In the genomic region with DNA sequence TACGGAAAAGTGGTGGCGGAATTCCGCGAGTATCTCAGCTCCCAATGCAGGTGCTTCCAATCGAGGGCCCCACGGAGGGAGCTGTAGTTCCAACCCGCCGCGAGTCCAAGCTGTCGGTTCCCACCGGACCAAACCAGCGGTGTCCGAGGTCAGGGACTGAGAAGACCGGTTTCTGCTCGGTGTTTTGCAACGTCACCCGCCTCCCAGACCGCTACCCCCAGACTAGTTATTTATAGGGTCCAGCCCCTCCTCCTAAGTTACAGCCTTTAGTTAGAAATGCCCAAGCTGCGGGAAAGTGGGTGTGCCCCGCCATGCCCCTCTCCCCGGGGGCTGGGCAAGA, we compare ENCODE assay signal across 8 cellular contexts. TPM values are rescaled to one million over a fixed set of nuclear protein-coding genes. Genes with fewer than 3 reads are reported as not detected.
DNase-seq lines count a peak whose midpoint lies in the region; ATAC-seq and TF ChIP-seq lines count a peak whose summit lies in the region.

No MANE protein-coding gene starts in this region.

- H3K4me3 ChIP-seq in BJ (ENCODE audit: low read depth, low read length) (peak overlapping the region; percentile 57), Loucy (ENCODE audit: low read length, poor library complexity, severe bottlenecking) (peak overlapping the region; percentile 86), choroid plexus epithelial cell (ENCODE audit: low read depth, low read length) (peak overlapping the region; percentile 80), mucosa of descending colon (peak overlapping the region; percentile 77)

- no peaks in the 10 kb centered on the region for H3F3A ChIP-seq in Loucy (ENCODE audit: low read depth)

- H3K4me1 ChIP-seq in Loucy (ENCODE audit: insufficient read depth, low read length, poor library complexity, severe bottlenecking), result peaks cover 25% of the 10 kb centered on the region
- H3K4me1 ChIP-seq in mucosa of descending colon (ENCODE audit: low read depth), result peaks cover 31% of the 10 kb centered on the region

- TF ChIP-seq CTCF in BJ (IDR thresholded peaks at IDR 0.05; ENCODE audit: insufficient read depth, low read depth, low read length) (no peak), Loucy (conservative IDR thresholded peaks at IDR 0.05; ENCODE audit: low read length) (no peak), choroid plexus epithelial cell (conservative IDR thresholded peaks at IDR 0.05; ENCODE audit: low read depth, low read length) (no peak), mucosa of descending colon (IDR thresholded peaks at IDR 0.05) (no peak)

- H3K36me3 ChIP-seq in BJ (ENCODE audit: control insufficient read depth, insufficient read depth, low read length), result no peaks in the 10 kb centered on the region
- no peaks in the 10 kb centered on the region for H3K36me3 ChIP-seq in Loucy (ENCODE audit: insufficient read depth, low read length)
- H3K36me3 ChIP-seq in mucosa of descending colon (ENCODE audit: low read depth), result no peaks in the 10 kb centered on the region

- H3K9me3 ChIP-seq in Loucy (ENCODE audit: insufficient read depth, low read depth, low read length) (no peaks in the 10 kb centered on the region), mucosa of descending colon (no peaks in the 10 kb centered on the region)

- no peaks in the 10 kb centered on the region for H3K9me2 ChIP-seq in Loucy (replicated peaks; ENCODE audit: low read depth, low read length)

- DNase-seq in BJ (ENCODE audit: low read depth) (no peak), choroid plexus epithelial cell (ENCODE audit: low read depth) (peak; percentile 14), mucosa of descending colon (peak; percentile 62 to 83 (median 74)), NCI-H2107 treated with DMSO at 0.1 percent for 48 hours (lab: John Stamatoyannopoulos, UW; ENCODE audit: unreplicated experiment) (no peak), NCI-H187 treated with DMSO at 0.1 percent for 48 hours (lab: John Stamatoyannopoulos, UW) (no peak), KG1 (lab: John Stamatoyannopoulos, UW) (no peak)

- peak overlapping the region; percentile 45 for H3K9ac ChIP-seq in Loucy (ENCODE audit: low read depth, low read length, poor library complexity, severe bottlenecking)

- no peaks in the 10 kb centered on the region for H4K20me1 ChIP-seq in Loucy (ENCODE audit: insufficient read depth, low read length, poor library complexity, severe bottlenecking)

- CTCF ChIA-PET in BJ (lab: Yijun Ruan, JAX), result interaction anchor here (0.7 to 6.6 kb wide), 11 partner anchors 27 to 303 kb away, joined by 3 to 59 read pairs (median 3); no protein-coding TSS in a partner anchor

- POLR2A ChIA-PET in BJ (lab: Charles Lee), result no interaction called here

- H2AFZ ChIP-seq in Loucy (ENCODE audit: low read length), result peak overlapping the region; percentile 71

- H3K4me2 ChIP-seq in Loucy (ENCODE audit: low read depth, low read length, poor library complexity, severe bottlenecking), result peak overlapping the region; percentile 77

- intact Hi-C loops in mucosa of descending colon (cut with DNase I, micrococcal nuclease), result no loop called here

- ATAC-seq in mucosa of descending colon (no peak), HG02610 (IDR thresholded peaks at IDR 0.05; ENCODE audit: unreplicated experiment) (no peak)

- no peaks in the 10 kb centered on the region for H3K79me2 ChIP-seq in Loucy (ENCODE audit: insufficient read depth, low read length)

- peaks cover 6% of the 10 kb centered on the region for H3K27me3 ChIP-seq in BJ (ENCODE audit: control insufficient read depth, insufficient read depth, low read length)
- no peaks in the 10 kb centered on the region for H3K27me3 ChIP-seq in Loucy (ENCODE audit: insufficient read depth, low read length, poor library complexity, severe bottlenecking)

RNA-seq across cellular contexts. Expression of a gene that starts 0.7 kb away (rescaled TPM):
- 0.21 and 0.22 TPM in 2 replicates for polyA plus RNA-seq in BJ (2011; rRNA removed)
- polyA minus RNA-seq in BJ (2011; rRNA and poly(A)+ RNA removed), result 0.14 and 0.41 TPM in 2 replicates
- total RNA-seq in mucosa of descending colon, result 10 to 100 TPM; 48.8 to 88.2 (median 63.4) TPM

RNA-seq across cellular contexts. Expression of a gene that starts 48.0 kb away (rescaled TPM):
- polyA plus RNA-seq in BJ (2011; rRNA removed), result 37.8 and 39.5 TPM in 2 replicates
- polyA minus RNA-seq in BJ (2011; rRNA and poly(A)+ RNA removed), result 4.5 and 9.0 TPM in 2 replicates
- total RNA-seq in mucosa of descending colon, result 10 to 100 TPM; 14.9 to 19.9 (median 17.2) TPM

RNA-seq across cellular contexts. Expression of a gene that starts 48.3 kb away (rescaled TPM):
- polyA plus RNA-seq in BJ (2011; rRNA removed), result 1.6 and 1.9 TPM in 2 replicates
- polyA minus RNA-seq in BJ (2011; rRNA and poly(A)+ RNA removed), result 3.1 and 3.8 TPM in 2 replicates
- total RNA-seq in mucosa of descending colon, result 1 to 10 TPM; 1.3 to 2.8 (median 1.8) TPM

Comparison
In these comparisons a context has a peak if more than half of its experiments do, and no peak if none do; other contexts are left out.
1. DNase-seq: peak in choroid plexus epithelial cell (single experiment) and mucosa of descending colon (3 of 3); none in BJ (single experiment), NCI-H2107 treated with DMSO at 0.1 percent for 48 hours (single experiment), NCI-H187 treated with DMSO at 0.1 percent for 48 hours (single experiment) and KG1 (single experiment).
2. Peak in every context shown above with its lines, with median percentiles within 50 percentile points of each other: H3K4me3 ChIP-seq.